In genomic region chr16:26709754-26710153, GRCh38 we compare ENCODE assay signal across 30 cellular contexts.
"Had no signal": no experiment of that assay in that cellular context is flagged by ENCODE, and none has a peak within 500 bp of the region (broad histone marks: within the 10 kb centered on the region; RNA-seq: fewer than 3 reads in every experiment).

No MANE protein-coding gene starts in this region.

- H3K27ac ChIP-seq: ascending aorta, cardiac muscle cell, VCaP had no signal

- H3K4me1 ChIP-seq: ascending aorta had no signal

- H3K4me3 ChIP-seq: ascending aorta, cardiac muscle cell had no signal

- H3K9me3 ChIP-seq: ascending aorta had no signal

- H3K27me3 ChIP-seq: ascending aorta, cardiac muscle cell had no signal

- FAIRE-seq: bronchial epithelial cell, TTC549 had no signal

- H3K36me3 ChIP-seq: ascending aorta, cardiac muscle cell had no signal

- ATAC-seq: activated CD8-positive, alpha-beta memory T cell treated with anti-CD3 and anti-CD28 coated beads, Interleukin-2, amount 10 ng/mL, durations not matched to agents 7 days and 5 days; activated CD8-positive, alpha-beta T cell treated with anti-CD3 and anti-CD28 coated beads, Interleukin-2, amount 10 ng/mL, durations not matched to agents 7 days and 5 days; activated naive CD8-positive, alpha-beta T cell treated with anti-CD3 and anti-CD28 coated beads, Interleukin-2, amount 50 U/mL, for 24 hours had no signal

- DNase-seq: activated B cell treated with CpG ODN at 0.5 μM for 24 hours; activated CD4-positive, alpha-beta memory T cell treated with anti-CD3 and anti-CD28 coated beads, Interleukin-2, amount 10 ng/mL, durations not matched to agents 7 days and 5 days; activated CD4-positive, alpha-beta T cell treated with anti-CD3 and anti-CD28 coated beads for 4 hours; activated CD4-positive, alpha-beta T cell treated with anti-CD3 and anti-CD28 coated beads, Interleukin-2, amount 10 ng/mL, durations not matched to agents 24 days and 14 days; activated CD4-positive, alpha-beta T cell treated with anti-CD3 and anti-CD28 coated beads, Interleukin-2, amount 50 U/mL, for 1 hour; activated CD4-positive, alpha-beta T cell treated with anti-CD3 and anti-CD28 coated beads, Interleukin-2, amount 50 U/mL, for 4 hours; activated CD4-positive, CD25-positive, alpha-beta regulatory T cell treated with anti-CD3 and anti-CD28 coated beads, Interleukin-2, amount 50 U/mL, for 72 hours; activated CD8-positive, alpha-beta memory T cell treated with anti-CD3 and anti-CD28 coated beads for 24 hours; activated CD8-positive, alpha-beta memory T cell treated with anti-CD3 and anti-CD28 coated beads, Interleukin-2, amount 10 ng/mL, durations not matched to agents 7 days and 5 days; activated CD8-positive, alpha-beta memory T cell treated with anti-CD3 and anti-CD28 coated beads, Interleukin-2, amount 50 U/mL, for 48 hours; activated CD8-positive, alpha-beta T cell treated with anti-CD3 and anti-CD28 coated beads, Interleukin-2, amount 10 ng/mL, durations not matched to agents 7 days and 5 days; activated effector memory CD4-positive, alpha-beta T cell treated with Interleukin-2 at 50 U/mL for 16 hours; activated gamma-delta T cell; activated naive CD4-positive, alpha-beta T cell treated with anti-CD3 and anti-CD28 coated beads, Interleukin-2, amount 10 ng/mL, durations not matched to agents 7 days and 5 days; activated naive CD4-positive, alpha-beta T cell treated with Interleukin-2 at 50 U/mL for 16 hours; activated naive CD8-positive, alpha-beta T cell treated with anti-CD3 and anti-CD28 coated beads, Interleukin-2, amount 10 ng/mL, durations not matched to agents 7 days and 5 days; activated naive CD8-positive, alpha-beta T cell treated with anti-CD3 and anti-CD28 coated beads, Interleukin-2, amount 50 U/mL, for 24 hours; activated T-cell treated with anti-CD3 and anti-CD28 coated beads, Interleukin-2, amount 50 U/mL, for 24 hours; activated T-cell treated with anti-CD3 and anti-CD28 coated beads, Interleukin-2, amount 50 U/mL, for 48 hours; amygdala; anterior cingulate cortex; caudate nucleus; cerebellar nuclear complex; T-helper 2 cell; T-helper 9 cell had no signal
